13 cellular contexts compared by ENCODE assay signal in genomic region chr4:38681283-38682066, GRCh38. TPM values are rescaled to one million over a fixed set of nuclear protein-coding genes. Genes with fewer than 3 reads are reported as not detected.
DNase-seq lines count a peak whose midpoint lies in the region; ATAC-seq, FAIRE-seq and TF ChIP-seq lines count a peak whose summit lies in the region.
"Had no signal": no experiment of that assay in that cellular context is flagged by ENCODE, and none has a peak within 500 bp of the region (broad histone marks: within the 10 kb centered on the region; RNA-seq: fewer than 3 reads in every experiment).

No MANE protein-coding gene starts in this region.

- H3K27me3 Mint-ChIP-seq in nephron (ENCODE audit: low read depth): no peaks in the 10 kb centered on the region
- H3K27me3 Mint-ChIP-seq: activated CD4-positive, alpha-beta memory T cell treated with anti-CD3 and anti-CD28 coated beads, Interleukin-2, amount 10 ng/mL, durations not matched to agents 7 days and 5 days had no signal

- H3K27ac ChIP-seq in RWPE1 (peak overlapping the region; percentile 43; the same call in 1 of the 2 replicates), small intestine (ENCODE audit: low read depth in 1 of 2, low read length in 1 of 2) (peak overlapping the region in 1 of 2 donors; percentile 14)

- no peak for ATAC-seq in GM18519 (IDR thresholded peaks at IDR 0.05; ENCODE audit: low FRiP score, unreplicated experiment)

- H3K9me3 ChIP-seq in small intestine (ENCODE audit: control insufficient read depth, low read depth): no peaks in the 10 kb centered on the region

- no peak for TF ChIP-seq CTCF in RWPE1 (conservative IDR thresholded peaks at IDR 0.05; ENCODE audit: low read depth)
- no peak for TF ChIP-seq CTCF in fibroblast of mammary gland (conservative IDR thresholded peaks at IDR 0.05; ENCODE audit: control insufficient read depth, insufficient read depth, low read depth, low read length)
- TF ChIP-seq CTCF in nephron (IDR thresholded peaks at IDR 0.05; ENCODE audit: unreplicated experiment in 3 of 3): no peak

- H3K4me3 Mint-ChIP-seq in nephron: peak overlapping the region in 1 of 3 experiments; percentile 28
- H3K4me3 Mint-ChIP-seq: activated CD4-positive, alpha-beta memory T cell treated with anti-CD3 and anti-CD28 coated beads, Interleukin-2, amount 10 ng/mL, durations not matched to agents 7 days and 5 days had no signal

- POLR2A ChIA-PET in RWPE1 (lab: Yijun Ruan, JAX; ENCODE audit: low non-redundant PET): no interaction called here

- H3K27ac Mint-ChIP-seq in nephron: peak overlapping the region; percentile 69 to 89 (median 79)
- H3K27ac Mint-ChIP-seq: activated CD4-positive, alpha-beta memory T cell treated with anti-CD3 and anti-CD28 coated beads, Interleukin-2, amount 10 ng/mL, durations not matched to agents 7 days and 5 days had no signal

- DNase-seq in AG08396 (ENCODE audit: low spot score): peak; percentile 36
- DNase-seq in RWPE1 (ENCODE audit: low spot score): no peak
- peak; percentile 83 for DNase-seq in fibroblast of mammary gland (ENCODE audit: low read depth)
- DNase-seq in small intestine: no peak
- DNase-seq in stimulated activated naive CD4-positive, alpha-beta T cell (lab: John Stamatoyannopoulos, UW): no peak
- DNase-seq in GM12892 (ENCODE audit: insufficient read length): no peak
- DNase-seq: activated CD4-positive, alpha-beta memory T cell treated with anti-CD3 and anti-CD28 coated beads, Interleukin-2, amount 10 ng/mL, durations not matched to agents 7 days and 5 days; NCI-H510A; T-helper 9 cell had no signal

- peaks cover 3 to 4% of the 10 kb centered on the region in 2 donors for H3K4me1 ChIP-seq in small intestine (ENCODE audit: control insufficient read depth in 2 of 2, insufficient read depth in 1 of 2, low read depth in 1 of 2, low read length in 1 of 2)

- FAIRE-seq in small intestine (lab: Jason Lieb, UNC): no peak
- FAIRE-seq in GM12892 (lab: Jason Lieb, UNC): no peak
- FAIRE-seq: RCC 7860 had no signal

- no peaks in the 10 kb centered on the region for H3K9me3 Mint-ChIP-seq in nephron
- H3K9me3 Mint-ChIP-seq: activated CD4-positive, alpha-beta memory T cell treated with anti-CD3 and anti-CD28 coated beads, Interleukin-2, amount 10 ng/mL, durations not matched to agents 7 days and 5 days had no signal

- CTCF ChIA-PET in RWPE1 (lab: Yijun Ruan, JAX): interaction anchor here (0.6 to 0.7 kb wide), 2 partner anchors 364 to 567 kb away, joined by 3 read pairs; no protein-coding TSS in a partner anchor

- TF ChIP-seq POLR2A in GM12892 (IDR thresholded peaks at IDR 0.05; ENCODE audit: low read depth, low read length): no peak

- peaks cover 59% of the 10 kb centered on the region for H3K36me3 Mint-ChIP-seq in nephron (ENCODE audit: low read depth)

- no peak overlapping the region for H3K4me3 ChIP-seq in fibroblast of mammary gland (ENCODE audit: control insufficient read depth, low read depth, low read length)
- H3K4me3 ChIP-seq in small intestine (ENCODE audit: low read depth in 1 of 2, low read length in 2 of 2): no peak overlapping the region
- H3K4me3 ChIP-seq: skin epidermis had no signal

- peaks cover 42% of the 10 kb centered on the region for H3K4me1 Mint-ChIP-seq in nephron

- 66 to 86% (median 84%) methylated on average over 12 of the region's 12 CpGs for WGBS in small intestine, 3 donors

- H3K36me3 ChIP-seq in small intestine (ENCODE audit: control insufficient read depth in 2 of 2, insufficient read depth in 2 of 2, low read length in 2 of 2): peaks cover 2 to 18% of the 10 kb centered on the region in 2 donors

- no peaks in the 10 kb centered on the region for H3K27me3 ChIP-seq in small intestine (ENCODE audit: control insufficient read depth in 2 of 2, insufficient read depth in 2 of 2, low read length in 2 of 2)

RNA-seq across cellular contexts. Expression of gene KLF3, which starts 17.5 kb away (rescaled TPM):
- 10 to 100 TPM; 32.0 to 35.1 (median 33.8) TPM for polyA plus RNA-seq in small intestine
- polyA plus RNA-seq in GM12892 (2012; ENCODE audit: missing spikeins): 3.3 TPM

Comparison
In these comparisons a context has a peak if more than half of its experiments do, and no peak if none do; other contexts are left out.
1. DNase-seq: peak in AG08396 (single experiment) and fibroblast of mammary gland (single experiment); none in RWPE1 (single experiment), small intestine (single experiment), stimulated activated naive CD4-positive, alpha-beta T cell (0 of 6) and GM12892 (single experiment).